1 cellular context compared by ENCODE assay signal in genomic region chr10:66283874-66284464, GRCh38.
TF ChIP-seq lines count a peak whose summit lies in the region.

No MANE protein-coding gene starts in this region.

TF ChIP-seq in HepG2, 621 proteins besides CTCF, POLR2A, EP300 and RAD21 (continued from another document and continues in another):
- TF ChIP-seq CSRNP2 (CRISPR knock-in tag; conservative IDR thresholded peaks at IDR 0.05; ENCODE audit: low read depth) (no peak), ZBED4 (CRISPR knock-in tag; IDR thresholded peaks at IDR 0.05; ENCODE audit: borderline replicate concordance) (no peak), ZMYM2 (CRISPR knock-in tag; IDR thresholded peaks at IDR 0.05) (no peak), ZNF660 (CRISPR knock-in tag; IDR thresholded peaks at IDR 0.05; ENCODE audit: borderline replicate concordance, low read depth) (no peak), SCMH1 (CRISPR knock-in tag; IDR thresholded peaks at IDR 0.05; ENCODE audit: borderline replicate concordance) (no peak), BCLAF1 (IDR thresholded peaks at IDR 0.05) (no peak), ADNP (CRISPR knock-in tag; IDR thresholded peaks at IDR 0.05) (no peak), ZNF276 (CRISPR knock-in tag; IDR thresholded peaks at IDR 0.05; ENCODE audit: low read depth) (no peak), ZBTB42 (CRISPR knock-in tag; IDR thresholded peaks at IDR 0.05) (no peak), MTA3 (CRISPR knock-in tag; IDR thresholded peaks at IDR 0.05) (no peak), ZNF687 (CRISPR knock-in tag; IDR thresholded peaks at IDR 0.05) (no peak), KLF15 (CRISPR knock-in tag; IDR thresholded peaks at IDR 0.05; ENCODE audit: borderline replicate concordance) (no peak), CEBPZ (IDR thresholded peaks at IDR 0.05; ENCODE audit: low read length) (no peak), ZBTB8A (CRISPR knock-in tag; IDR thresholded peaks at IDR 0.05; ENCODE audit: borderline replicate concordance, low read depth) (no peak), ZNF766 (CRISPR knock-in tag; IDR thresholded peaks at IDR 0.05; ENCODE audit: borderline replicate concordance) (no peak), ELF4 (CRISPR knock-in tag; IDR thresholded peaks at IDR 0.05; ENCODE audit: borderline replicate concordance) (no peak), FOXP1 (IDR thresholded peaks at IDR 0.05) (no peak), FOXP1 (CRISPR knock-in tag; IDR thresholded peaks at IDR 0.05) (no peak; the same call in 1 of the 2 replicates), SMAD1 (CRISPR knock-in tag; IDR thresholded peaks at IDR 0.05; ENCODE audit: borderline replicate concordance, low read depth) (no peak), ATRX (CRISPR knock-in tag; IDR thresholded peaks at IDR 0.05; ENCODE audit: borderline replicate concordance) (no peak), ZNF501 (CRISPR knock-in tag; IDR thresholded peaks at IDR 0.05) (no peak), ZNF331 (CRISPR knock-in tag; IDR thresholded peaks at IDR 0.05) (no peak), ZFX (CRISPR knock-in tag; IDR thresholded peaks at IDR 0.05; ENCODE audit: low read depth) (no peak), DNMT1 (CRISPR knock-in tag; IDR thresholded peaks at IDR 0.05) (no peak), ZSCAN22 (CRISPR knock-in tag; IDR thresholded peaks at IDR 0.05) (no peak), IRF2 (CRISPR knock-in tag; IDR thresholded peaks at IDR 0.05) (no peak), ZNF747 (CRISPR knock-in tag; IDR thresholded peaks at IDR 0.05; ENCODE audit: borderline replicate concordance) (no peak), ZSCAN5A (CRISPR knock-in tag; IDR thresholded peaks at IDR 0.05; ENCODE audit: borderline replicate concordance) (no peak), KLF9 (CRISPR knock-in tag; IDR thresholded peaks at IDR 0.05; ENCODE audit: low read depth) (no peak), CAMTA2 (CRISPR knock-in tag; IDR thresholded peaks at IDR 0.05; ENCODE audit: borderline replicate concordance) (no peak), CREBL2 (CRISPR knock-in tag; IDR thresholded peaks at IDR 0.05; ENCODE audit: borderline replicate concordance) (no peak), POLR2G (IDR thresholded peaks at IDR 0.05; ENCODE audit: low read depth, low read length) (no peak), STAT6 (CRISPR knock-in tag; IDR thresholded peaks at IDR 0.05; ENCODE audit: borderline replicate concordance) (no peak), TARDBP (CRISPR knock-in tag; IDR thresholded peaks at IDR 0.05) (no peak)
